Comparison of ENCODE assay signal across 23 cellular contexts in genomic region chr14:94161087-94161486, GRCh38. TPM values are rescaled to one million over a fixed set of nuclear protein-coding genes. Genes with fewer than 3 reads are reported as not detected.
"Had no signal": no experiment of that assay in that cellular context is flagged by ENCODE, and none has a peak within 500 bp of the region (broad histone marks: within the 10 kb centered on the region; RNA-seq: fewer than 3 reads in every experiment).

No MANE protein-coding gene starts in this region.

- H3K4me3 ChIP-seq: colonic mucosa, ovary, smooth muscle cell, thoracic aorta, upper lobe of right lung had no signal

- H3K27ac Mint-ChIP-seq: activated B cell treated with CpG ODN at 0.5 μM for 24 hours, brain, endodermal cell, natural killer cell had no signal

- H3K9me3 ChIP-seq: colonic mucosa, ovary, thoracic aorta, upper lobe of right lung had no signal

- H3K4me1 ChIP-seq: colonic mucosa had no signal

- H3K4me3 Mint-ChIP-seq: activated B cell treated with CpG ODN at 0.5 μM for 24 hours; brain; endodermal cell; natural killer cell; stimulated activated effector memory CD8-positive, alpha-beta T cell treated with anti-CD3 and anti-CD28 coated beads, Interleukin-12 subunit alpha, Interleukin-12 subunit beta, amount 100 ng/mL, for 72 hours had no signal

- H3K36me3 Mint-ChIP-seq: brain; natural killer cell; stimulated activated effector memory CD8-positive, alpha-beta T cell treated with anti-CD3 and anti-CD28 coated beads, Interleukin-12 subunit alpha, Interleukin-12 subunit beta, amount 100 ng/mL, for 72 hours had no signal

- H3K4me2 ChIP-seq: smooth muscle cell had no signal

- H3K36me3 ChIP-seq: colonic mucosa, ovary, thoracic aorta, upper lobe of right lung had no signal

- H3K9me3 Mint-ChIP-seq: activated B cell treated with CpG ODN at 0.5 μM for 24 hours; natural killer cell; stimulated activated effector memory CD8-positive, alpha-beta T cell treated with anti-CD3 and anti-CD28 coated beads, Interleukin-12 subunit alpha, Interleukin-12 subunit beta, amount 100 ng/mL, for 72 hours had no signal

- ATAC-seq: left cardiac atrium; natural killer cell; sciatic nerve; stimulated activated effector memory CD8-positive, alpha-beta T cell treated with anti-CD3 and anti-CD28 coated beads, Interleukin-12 subunit alpha, Interleukin-12 subunit beta, amount 100 ng/mL, for 72 hours; upper lobe of right lung had no signal

- H3K27me3 ChIP-seq: colonic mucosa, ovary, upper lobe of right lung had no signal

- H3K27ac ChIP-seq: colonic mucosa, epithelial cell of prostate, ovary, thoracic aorta, upper lobe of right lung had no signal

- DNase-seq: activated B cell treated with CpG ODN at 0.5 μM for 24 hours; activated CD4-positive, alpha-beta T cell treated with anti-CD3 and anti-CD28 coated beads, Interleukin-2, amount 50 U/mL, for 4 hours; activated effector memory CD4-positive, alpha-beta T cell treated with Interleukin-2 at 50 U/mL for 16 hours; activated T-cell treated with anti-CD3 and anti-CD28 coated beads, Interleukin-2, amount 50 U/mL, for 1 hour; anterior cingulate cortex; caudate nucleus; colonic mucosa; endodermal cell; foreskin fibroblast; left cardiac atrium; mesendoderm; natural killer cell; ovary; stimulated activated CD4-positive, alpha-beta T cell treated with anti-CD3 and anti-CD28 coated beads, Interleukin-4, amount 100 ng/mL, for 24 hours; SW 1271; upper lobe of right lung had no signal

- H3K4me1 Mint-ChIP-seq: activated B cell treated with CpG ODN at 0.5 μM for 24 hours had no signal

RNA-seq across cellular contexts. Expression of gene PPP4R4, which starts 13.0 kb away (rescaled TPM):
- total RNA-seq: activated B cell treated with CpG ODN at 0.5 μM for 24 hours, pulmonary artery endothelial cell had no signal
